In genomic region chr1:167936930-167937708, GRCh38 we compare ENCODE assay signal across 8 cellular contexts. TPM values are rescaled to one million over a fixed set of nuclear protein-coding genes. Genes with fewer than 3 reads are reported as not detected.
DNase-seq lines count a peak whose midpoint lies in the region; ATAC-seq and TF ChIP-seq lines count a peak whose summit lies in the region.

TSS of gene MPC2 (minus strand) at chr1:167937072. CDS start at chr1:167935841, 1,231 bp downstream.

- peak within 1 kb of the TSS; percentile 91 for H3K4me2 ChIP-seq in PC-9
- peak within 1 kb of the TSS; percentile 96 for H3K4me2 ChIP-seq in fibroblast of lung (ENCODE audit: extremely low read depth, insufficient read depth, low read length)

- peaks cover 24% of the 10 kb centered on the region for H3K4me1 ChIP-seq in HUES64 (ENCODE audit: insufficient read depth, low read length)
- H3K4me1 ChIP-seq in PC-9 (replicated peaks; ENCODE audit: insufficient read depth) = peaks cover 36% of the 10 kb centered on the region
- no peaks in the 10 kb centered on the region for H3K4me1 ChIP-seq in fibroblast of lung (ENCODE audit: control insufficient read depth, extremely low read depth, insufficient read depth, low read length)

- no peaks in the 10 kb centered on the region for H3K9me2 ChIP-seq in PC-9 (ENCODE audit: insufficient read depth)

- H3K9ac ChIP-seq in HUES64 (ENCODE audit: low read depth, low read length) (peak within 1 kb of the TSS; percentile 95), fibroblast of lung (ENCODE audit: insufficient read depth, low read length) (peak within 1 kb of the TSS; percentile 85)

- H3K27ac ChIP-seq in HUES64 (ENCODE audit: low read depth, low read length) = peak within 1 kb of the TSS; percentile 97
- peak within 1 kb of the TSS; percentile 94 for H3K27ac ChIP-seq in PC-9
- H3K27ac ChIP-seq in fibroblast of lung (ENCODE audit: insufficient read depth, low read length) = peak within 1 kb of the TSS; percentile 98

- H3K36me3 Mint-ChIP-seq in naive thymus-derived CD8-positive, alpha-beta T cell = peaks cover 3 to 5% (median 4%) of the 10 kb centered on the region in 3 donors

- WGBS in HUES64 = under 1% methylated on average over 51 of the region's 51 CpGs

- intact Hi-C loops in PC-9 (cut with micrococcal nuclease; ENCODE audit: unreplicated experiment) = loop anchor here (1.0 to 10.0 kb wide), 5 partner anchors 117 to 712 kb away; partner anchors contain the start of genes MPZL1 and POU2F1

- H2AFZ ChIP-seq in PC-9 (peak within 1 kb of the TSS; percentile 90), fibroblast of lung (ENCODE audit: low read length) (peak within 1 kb of the TSS; percentile 79)

- no peak for TF ChIP-seq CTCF in PC-9 (conservative IDR thresholded peaks at IDR 0.05)
- no peak for TF ChIP-seq CTCF in fibroblast of lung (conservative IDR thresholded peaks at IDR 0.05 in 1 of 2, IDR thresholded peaks at IDR 0.05 in 1 of 2; ENCODE audit: low read depth in 1 of 2, low read length in 2 of 2)

- H3K4me3 ChIP-seq in HUES64 (ENCODE audit: low read length) = peak within 1 kb of the TSS; percentile 73
- H3K4me3 ChIP-seq in PC-9 = peak within 1 kb of the TSS; percentile 82
- peak within 1 kb of the TSS; percentile 85 to 94 (median 88) for H3K4me3 ChIP-seq in fibroblast of lung (replicated peaks in 1 of 4; ENCODE audit: control extremely low read depth in 1 of 4, insufficient read depth in 1 of 4, low read depth in 3 of 4, low read length in 4 of 4)

- CTCF ChIA-PET in PC-9 (lab: Charles Lee) = interaction anchor here (1.2 kb wide), 1 partner anchor 15 kb away, joined by 4 read pairs; no protein-coding TSS in a partner anchor

- H3K4me1 Mint-ChIP-seq in naive thymus-derived CD8-positive, alpha-beta T cell = peaks cover 20 to 57% (median 40%) of the 10 kb centered on the region in 4 donors

- H3K36me3 ChIP-seq in HUES64 (ENCODE audit: insufficient read depth, low read length) = no peaks in the 10 kb centered on the region
- 0 out of 2 replicates have a peak, but pooled peaks cover 4% of the 10 kb centered on the region for H3K36me3 ChIP-seq in PC-9 (ENCODE audit: low read depth)
- no peaks in the 10 kb centered on the region for H3K36me3 ChIP-seq in fibroblast of lung (ENCODE audit: control insufficient read depth, insufficient read depth, low read length)

- peaks cover 13% of the 10 kb centered on the region; the same call in 1 of the 2 replicates for H3F3A ChIP-seq in PC-9 (ENCODE audit: insufficient read depth, low read depth)

- H3K79me2 ChIP-seq in PC-9 (ENCODE audit: low read depth) (peaks cover 87% of the 10 kb centered on the region), fibroblast of lung (ENCODE audit: control insufficient read depth, insufficient read depth, low read length) (peaks cover 81% of the 10 kb centered on the region)

- POLR2A ChIA-PET in PC-9 (lab: Charles Lee; ENCODE audit: unreplicated experiment) = interaction anchor here (0.5 to 0.7 kb wide), 5 partner anchors 115 to 1010 kb away, joined by 3 to 10 read pairs (median 5); partner anchors contain the start of genes CREG1 and POU2F1
- POLR2A ChIA-PET in naive thymus-derived CD8-positive, alpha-beta T cell (lab: Charles Lee) = interaction anchor here (1.0 to 2.4 kb wide), 5 partner anchors 20 to 1957 kb away, joined by 3 to 11 read pairs (median 3); partner anchors contain the start of genes POU2F1 and SCYL3

- H3K27me3 ChIP-seq in HUES64 (ENCODE audit: insufficient read depth, low read length) (no peaks in the 10 kb centered on the region), PC-9 (ENCODE audit: insufficient read depth, low read depth) (no peaks in the 10 kb centered on the region), fibroblast of lung (ENCODE audit: control insufficient read depth, insufficient read depth, low read length) (no peaks in the 10 kb centered on the region)

- peak; percentile 8 for ATAC-seq in GM19467 (IDR thresholded peaks at IDR 0.05; ENCODE audit: unreplicated experiment)
- ATAC-seq in naive thymus-derived CD8-positive, alpha-beta T cell = peak; percentile 28 to 33

- BruUV-seq in PC-9 (replicated peaks; lab: Mats Ljungman, UMichigan) = TSS peak; percentile 76

- H3K27me3 Mint-ChIP-seq in naive thymus-derived CD8-positive, alpha-beta T cell = no peaks in the 10 kb centered on the region

- peak within 1 kb of the TSS; percentile 82 to 99 (median 94) for H3K4me3 Mint-ChIP-seq in naive thymus-derived CD8-positive, alpha-beta T cell

- H4K20me1 ChIP-seq in PC-9 (ENCODE audit: insufficient read depth) = no peaks in the 10 kb centered on the region
- H4K20me1 ChIP-seq in fibroblast of lung (ENCODE audit: control insufficient read depth, extremely low read depth, insufficient read depth, low read length) = peaks cover 2% of the 10 kb centered on the region

- peak; percentile 60 for DNase-seq in CD1c-positive myeloid dendritic cell (ENCODE audit: extremely low spot score)
- peak; percentile 57 to 60 for DNase-seq in PC-9
- DNase-seq in activated T-helper 1 cell treated with anti-CD3 and anti-CD28 coated beads, Interleukin-2, amount 50 U/mL, for 16 hours (ENCODE audit: low read depth in 1 of 2, low spot score in 1 of 2) = peak; percentile 38 to 50
- peak; percentile 75 to 83 for DNase-seq in fibroblast of lung (ENCODE audit: low read depth in 2 of 2)
- peak; percentile 49 to 90 (median 74) for DNase-seq in naive thymus-derived CD8-positive, alpha-beta T cell
- DNase-seq in stimulated activated naive CD4-positive, alpha-beta T cell (lab: John Stamatoyannopoulos, UW) = peak; percentile 49 to 83 (median 72)

- H3K9me3 Mint-ChIP-seq in naive thymus-derived CD8-positive, alpha-beta T cell = no peaks in the 10 kb centered on the region

- H3K27ac Mint-ChIP-seq in naive thymus-derived CD8-positive, alpha-beta T cell = peak within 1 kb of the TSS; percentile 93 to 100 (median 99)

- H3K9me3 ChIP-seq in HUES64 (ENCODE audit: insufficient read depth, low read depth, low read length) (no peaks in the 10 kb centered on the region), PC-9 (ENCODE audit: insufficient read depth, low read depth) (no peaks in the 10 kb centered on the region), fibroblast of lung (ENCODE audit: control insufficient read depth, insufficient read depth, low read depth, low read length) (no peaks in the 10 kb centered on the region)

RNA-seq across cellular contexts. Expression of gene MPC2, which starts in this region (rescaled TPM):
- 30.4 TPM for polyA plus RNA-seq in HUES64 (2013, experiment 1 of 2)
- polyA plus RNA-seq in HUES64 (2013, experiment 2 of 2) = 32.3 TPM
- total RNA-seq in PC-9 (2021) (68.4 and 78.7 TPM in 2 replicates), fibroblast of lung (32.1 and 35.2 TPM in 2 replicates)
- polyA plus RNA-seq in fibroblast of lung = 52.6 and 58.7 TPM in 2 replicates
- polyA plus RNA-seq in fibroblast of lung (2012) = 69.8 and 74.8 TPM in 2 replicates
- polyA minus RNA-seq in fibroblast of lung (ENCODE audit: low replicate concordance) = 2.5 and 5.3 TPM in 2 replicates
- 10 to 100 TPM; 31.2 to 32.2 TPM for total RNA-seq in naive thymus-derived CD8-positive, alpha-beta T cell
- 10 to 100 TPM; 77.5 to 92.3 (median 83.2) TPM for polyA plus RNA-seq in naive thymus-derived CD8-positive, alpha-beta T cell

Comparison
In these comparisons a context has a peak if more than half of its experiments do, and no peak if none do; other contexts are left out.
1. Peak in every context shown above with its lines: DNase-seq, ATAC-seq, H3K4me3 ChIP-seq and H3K27ac ChIP-seq.